Comparison of ENCODE assay signal across 1 cellular context in the genomic region with DNA sequence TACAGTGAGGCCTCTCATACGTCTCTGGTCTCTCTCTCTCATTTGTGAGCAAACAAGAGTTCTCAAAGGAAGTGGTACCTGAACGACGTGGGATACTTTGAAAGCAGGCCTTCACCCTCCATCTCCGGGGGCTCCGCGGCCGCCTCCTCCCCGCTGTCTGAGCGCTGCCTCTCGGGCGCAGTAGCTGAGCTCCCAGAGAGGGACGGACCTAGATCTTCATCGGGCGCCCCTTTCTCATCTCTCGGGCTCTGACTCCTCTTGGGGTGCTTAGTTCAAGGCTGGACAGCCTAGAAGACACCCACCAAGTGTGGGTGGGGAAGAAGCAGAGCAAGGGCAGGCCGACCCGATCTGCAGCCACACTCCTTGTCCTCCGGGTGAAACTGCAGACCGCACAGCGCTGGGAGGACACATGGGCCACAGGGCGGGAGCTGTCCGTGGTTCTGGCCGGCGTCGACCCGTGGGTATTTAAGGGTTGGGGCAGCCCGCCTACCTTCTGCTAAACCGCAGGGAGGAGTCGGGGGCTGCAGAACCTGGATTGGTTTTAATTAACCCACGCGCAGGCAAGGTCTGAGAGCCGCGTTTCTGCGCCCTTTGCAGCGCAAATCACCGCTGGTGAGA.
A peak's percentile ranks its signal among the peaks of the same experiment; 100 is the strongest.
TF ChIP-seq lines count a peak whose summit lies in the region.

No MANE protein-coding gene starts in this region.

TF ChIP-seq in HepG2, 621 proteins besides CTCF, POLR2A, EP300 and RAD21 (continued from another document and continues in another):
- TF ChIP-seq, protein P1, sequence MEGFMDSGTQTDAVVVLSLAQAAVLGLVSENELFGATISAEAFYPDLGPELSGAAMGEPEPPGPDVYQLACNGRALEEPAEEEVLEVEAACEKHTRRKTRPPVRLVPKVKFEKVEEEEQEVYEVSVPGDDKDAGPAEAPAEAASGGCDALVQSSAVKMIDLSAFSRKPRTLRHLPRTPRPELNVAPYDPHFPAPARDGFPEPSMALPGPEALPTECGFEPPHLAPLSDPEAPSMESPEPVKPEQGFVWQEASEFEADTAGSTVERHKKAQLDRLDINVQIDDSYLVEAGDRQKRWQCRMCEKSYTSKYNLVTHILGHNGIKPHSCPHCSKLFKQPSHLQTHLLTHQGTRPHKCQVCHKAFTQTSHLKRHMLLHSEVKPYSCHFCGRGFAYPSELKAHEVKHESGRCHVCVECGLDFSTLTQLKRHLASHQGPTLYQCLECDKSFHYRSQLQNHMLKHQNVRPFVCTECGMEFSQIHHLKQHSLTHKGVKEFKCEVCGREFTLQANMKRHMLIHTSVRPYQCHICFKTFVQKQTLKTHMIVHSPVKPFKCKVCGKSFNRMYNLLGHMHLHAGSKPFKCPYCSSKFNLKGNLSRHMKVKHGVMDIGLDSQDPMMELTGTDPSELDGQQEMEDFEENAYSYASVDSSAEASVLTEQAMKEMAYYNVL (CRISPR knock-in tag; IDR thresholded peaks at IDR 0.05; ENCODE audit: borderline replicate concordance), result no peak
- TF ChIP-seq, protein P2, sequence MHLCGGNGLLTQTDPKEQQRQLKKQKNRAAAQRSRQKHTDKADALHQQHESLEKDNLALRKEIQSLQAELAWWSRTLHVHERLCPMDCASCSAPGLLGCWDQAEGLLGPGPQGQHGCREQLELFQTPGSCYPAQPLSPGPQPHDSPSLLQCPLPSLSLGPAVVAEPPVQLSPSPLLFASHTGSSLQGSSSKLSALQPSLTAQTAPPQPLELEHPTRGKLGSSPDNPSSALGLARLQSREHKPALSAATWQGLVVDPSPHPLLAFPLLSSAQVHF (CRISPR knock-in tag; IDR thresholded peaks at IDR 0.05), result peak; percentile 75; the same call in 1 of the 2 replicates
- TF ChIP-seq, protein P3, sequence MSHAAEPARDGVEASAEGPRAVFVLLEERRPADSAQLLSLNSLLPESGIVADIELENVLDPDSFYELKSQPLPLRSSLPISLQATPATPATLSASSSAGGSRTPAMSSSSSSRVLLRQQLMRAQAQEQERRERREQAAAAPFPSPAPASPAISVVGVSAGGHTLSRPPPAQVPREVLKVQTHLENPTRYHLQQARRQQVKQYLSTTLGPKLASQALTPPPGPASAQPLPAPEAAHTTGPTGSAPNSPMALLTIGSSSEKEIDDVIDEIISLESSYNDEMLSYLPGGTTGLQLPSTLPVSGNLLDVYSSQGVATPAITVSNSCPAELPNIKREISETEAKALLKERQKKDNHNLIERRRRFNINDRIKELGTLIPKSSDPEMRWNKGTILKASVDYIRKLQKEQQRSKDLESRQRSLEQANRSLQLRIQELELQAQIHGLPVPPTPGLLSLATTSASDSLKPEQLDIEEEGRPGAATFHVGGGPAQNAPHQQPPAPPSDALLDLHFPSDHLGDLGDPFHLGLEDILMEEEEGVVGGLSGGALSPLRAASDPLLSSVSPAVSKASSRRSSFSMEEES (CRISPR knock-in tag; IDR thresholded peaks at IDR 0.05), result peak; percentile 87
- no peak for TF ChIP-seq JUNB (CRISPR knock-in tag; IDR thresholded peaks at IDR 0.05; ENCODE audit: borderline replicate concordance)
- no peak for TF ChIP-seq ZSCAN20 (CRISPR knock-in tag; IDR thresholded peaks at IDR 0.05; ENCODE audit: borderline replicate concordance)
- TF ChIP-seq ZNF713 (CRISPR knock-in tag; IDR thresholded peaks at IDR 0.05), result no peak
- TF ChIP-seq, protein P4, sequence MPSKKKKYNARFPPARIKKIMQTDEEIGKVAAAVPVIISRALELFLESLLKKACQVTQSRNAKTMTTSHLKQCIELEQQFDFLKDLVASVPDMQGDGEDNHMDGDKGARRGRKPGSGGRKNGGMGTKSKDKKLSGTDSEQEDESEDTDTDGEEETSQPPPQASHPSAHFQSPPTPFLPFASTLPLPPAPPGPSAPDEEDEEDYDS (CRISPR knock-in tag; IDR thresholded peaks at IDR 0.05), result 0 out of 2 replicates have a peak, but pooled peaks have one; percentile 33
- TF ChIP-seq BORCS8-MEF2B (CRISPR knock-in tag; IDR thresholded peaks at IDR 0.05), result peak; percentile 92
- no peak for TF ChIP-seq CREB1 (IDR thresholded peaks at IDR 0.05)
- no peak for TF ChIP-seq CREB1 (CRISPR knock-in tag; IDR thresholded peaks at IDR 0.05)
- TF ChIP-seq ADNP (CRISPR knock-in tag; IDR thresholded peaks at IDR 0.05), result no peak
- TF ChIP-seq KDM3A (CRISPR knock-in tag; IDR thresholded peaks at IDR 0.05; ENCODE audit: low read depth), result no peak
- TF ChIP-seq MXD4 (CRISPR knock-in tag; IDR thresholded peaks at IDR 0.05), result peak; percentile 94; the same call in 1 of the 2 replicates
- 0 out of 2 replicates have a peak, but pooled peaks have one; percentile 39 for TF ChIP-seq HOXA3 (CRISPR knock-in tag; IDR thresholded peaks at IDR 0.05)
- TF ChIP-seq ZNF232 (CRISPR knock-in tag; IDR thresholded peaks at IDR 0.05; ENCODE audit: borderline replicate concordance), result peak; percentile 87
- no peak for TF ChIP-seq HMGA1 (CRISPR knock-in tag; conservative IDR thresholded peaks at IDR 0.05)
- TF ChIP-seq ZNF562 (CRISPR knock-in tag; IDR thresholded peaks at IDR 0.05; ENCODE audit: borderline replicate concordance), result no peak
- TF ChIP-seq ZNF564 (CRISPR knock-in tag; IDR thresholded peaks at IDR 0.05), result no peak
- no peak for TF ChIP-seq ZNF841 (CRISPR knock-in tag; IDR thresholded peaks at IDR 0.05; ENCODE audit: borderline replicate concordance)
- TF ChIP-seq, protein P5, sequence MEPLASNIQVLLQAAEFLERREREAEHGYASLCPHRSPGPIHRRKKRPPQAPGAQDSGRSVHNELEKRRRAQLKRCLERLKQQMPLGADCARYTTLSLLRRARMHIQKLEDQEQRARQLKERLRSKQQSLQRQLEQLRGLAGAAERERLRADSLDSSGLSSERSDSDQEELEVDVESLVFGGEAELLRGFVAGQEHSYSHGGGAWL (CRISPR knock-in tag; IDR thresholded peaks at IDR 0.05), result peak; percentile 95
- TF ChIP-seq REPIN1 (CRISPR knock-in tag; IDR thresholded peaks at IDR 0.05; ENCODE audit: borderline replicate concordance, low read depth), result 0 out of 2 replicates have a peak, but pooled peaks have one; percentile 24
- TF ChIP-seq, protein P6, sequence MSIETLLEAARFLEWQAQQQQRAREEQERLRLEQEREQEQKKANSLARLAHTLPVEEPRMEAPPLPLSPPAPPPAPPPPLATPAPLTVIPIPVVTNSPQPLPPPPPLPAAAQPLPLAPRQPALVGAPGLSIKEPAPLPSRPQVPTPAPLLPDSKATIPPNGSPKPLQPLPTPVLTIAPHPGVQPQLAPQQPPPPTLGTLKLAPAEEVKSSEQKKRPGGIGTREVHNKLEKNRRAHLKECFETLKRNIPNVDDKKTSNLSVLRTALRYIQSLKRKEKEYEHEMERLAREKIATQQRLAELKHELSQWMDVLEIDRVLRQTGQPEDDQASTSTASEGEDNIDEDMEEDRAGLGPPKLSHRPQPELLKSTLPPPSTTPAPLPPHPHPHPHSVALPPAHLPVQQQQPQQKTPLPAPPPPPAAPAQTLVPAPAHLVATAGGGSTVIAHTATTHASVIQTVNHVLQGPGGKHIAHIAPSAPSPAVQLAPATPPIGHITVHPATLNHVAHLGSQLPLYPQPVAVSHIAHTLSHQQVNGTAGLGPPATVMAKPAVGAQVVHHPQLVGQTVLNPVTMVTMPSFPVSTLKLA (IDR thresholded peaks at IDR 0.05), result no peak
- no peak for TF ChIP-seq SOX5 (CRISPR knock-in tag; IDR thresholded peaks at IDR 0.05; ENCODE audit: borderline replicate concordance)
- TF ChIP-seq ZNF207 (IDR thresholded peaks at IDR 0.05; ENCODE audit: borderline replicate concordance), result no peak
- TF ChIP-seq TSC22D2 (CRISPR knock-in tag; IDR thresholded peaks at IDR 0.05; ENCODE audit: borderline replicate concordance), result peak; percentile 97
- no peak for TF ChIP-seq ZNF382 (CRISPR knock-in tag; IDR thresholded peaks at IDR 0.05; ENCODE audit: borderline replicate concordance)
- TF ChIP-seq ZNF121 (CRISPR knock-in tag; IDR thresholded peaks at IDR 0.05), result no peak
- TF ChIP-seq ASH2L (IDR thresholded peaks at IDR 0.05; ENCODE audit: insufficient read length, low read depth, low read length), result no peak
- no peak for TF ChIP-seq ZNF570 (CRISPR knock-in tag; IDR thresholded peaks at IDR 0.05; ENCODE audit: borderline replicate concordance)
- TF ChIP-seq MEIS1 (CRISPR knock-in tag; IDR thresholded peaks at IDR 0.05; ENCODE audit: borderline replicate concordance), result no peak
- TF ChIP-seq, protein P7, sequence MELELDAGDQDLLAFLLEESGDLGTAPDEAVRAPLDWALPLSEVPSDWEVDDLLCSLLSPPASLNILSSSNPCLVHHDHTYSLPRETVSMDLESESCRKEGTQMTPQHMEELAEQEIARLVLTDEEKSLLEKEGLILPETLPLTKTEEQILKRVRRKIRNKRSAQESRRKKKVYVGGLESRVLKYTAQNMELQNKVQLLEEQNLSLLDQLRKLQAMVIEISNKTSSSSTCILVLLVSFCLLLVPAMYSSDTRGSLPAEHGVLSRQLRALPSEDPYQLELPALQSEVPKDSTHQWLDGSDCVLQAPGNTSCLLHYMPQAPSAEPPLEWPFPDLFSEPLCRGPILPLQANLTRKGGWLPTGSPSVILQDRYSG (CRISPR knock-in tag; IDR thresholded peaks at IDR 0.05), result 0 out of 2 replicates have a peak, but pooled peaks have one; percentile 64
- peak; percentile 74 for TF ChIP-seq KMT2B (CRISPR knock-in tag; IDR thresholded peaks at IDR 0.05)
- TF ChIP-seq ZNF569 (CRISPR knock-in tag; IDR thresholded peaks at IDR 0.05; ENCODE audit: borderline replicate concordance), result no peak
- no peak for TF ChIP-seq ZNF543 (CRISPR knock-in tag; IDR thresholded peaks at IDR 0.05)
- TF ChIP-seq, protein P8, sequence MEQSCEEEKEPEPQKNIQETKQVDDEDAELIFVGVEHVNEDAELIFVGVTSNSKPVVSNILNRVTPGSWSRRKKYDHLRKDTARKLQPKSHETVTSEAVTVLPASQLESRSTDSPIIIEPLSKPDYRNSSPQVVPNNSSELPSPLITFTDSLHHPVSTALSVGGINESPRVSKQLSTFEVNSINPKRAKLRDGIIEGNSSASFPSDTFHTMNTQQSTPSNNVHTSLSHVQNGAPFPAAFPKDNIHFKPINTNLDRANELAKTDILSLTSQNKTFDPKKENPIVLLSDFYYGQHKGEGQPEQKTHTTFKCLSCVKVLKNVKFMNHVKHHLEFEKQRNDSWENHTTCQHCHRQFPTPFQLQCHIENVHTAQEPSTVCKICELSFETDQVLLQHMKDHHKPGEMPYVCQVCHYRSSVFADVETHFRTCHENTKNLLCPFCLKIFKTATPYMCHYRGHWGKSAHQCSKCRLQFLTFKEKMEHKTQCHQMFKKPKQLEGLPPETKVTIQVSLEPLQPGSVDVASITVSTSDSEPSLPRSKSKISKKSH (CRISPR knock-in tag; IDR thresholded peaks at IDR 0.05; ENCODE audit: borderline replicate concordance), result peak; percentile 71; the same call in 1 of the 2 replicates
- no peak for TF ChIP-seq SMAD1 (CRISPR knock-in tag; IDR thresholded peaks at IDR 0.05; ENCODE audit: borderline replicate concordance, low read depth)
- TF ChIP-seq PAWR (CRISPR knock-in tag; IDR thresholded peaks at IDR 0.05; ENCODE audit: borderline replicate concordance), result no peak
- TF ChIP-seq ESRRA (CRISPR knock-in tag; IDR thresholded peaks at IDR 0.05; ENCODE audit: low read depth), result no peak
- TF ChIP-seq ZNF749 (CRISPR knock-in tag; IDR thresholded peaks at IDR 0.05; ENCODE audit: borderline replicate concordance), result peak; percentile 86; the same call in 1 of the 2 replicates
- peak; percentile 57; the same call in 1 of the 2 replicates for TF ChIP-seq ZBTB20 (CRISPR knock-in tag; IDR thresholded peaks at IDR 0.05; ENCODE audit: borderline replicate concordance, low read depth)
- TF ChIP-seq, protein P9, sequence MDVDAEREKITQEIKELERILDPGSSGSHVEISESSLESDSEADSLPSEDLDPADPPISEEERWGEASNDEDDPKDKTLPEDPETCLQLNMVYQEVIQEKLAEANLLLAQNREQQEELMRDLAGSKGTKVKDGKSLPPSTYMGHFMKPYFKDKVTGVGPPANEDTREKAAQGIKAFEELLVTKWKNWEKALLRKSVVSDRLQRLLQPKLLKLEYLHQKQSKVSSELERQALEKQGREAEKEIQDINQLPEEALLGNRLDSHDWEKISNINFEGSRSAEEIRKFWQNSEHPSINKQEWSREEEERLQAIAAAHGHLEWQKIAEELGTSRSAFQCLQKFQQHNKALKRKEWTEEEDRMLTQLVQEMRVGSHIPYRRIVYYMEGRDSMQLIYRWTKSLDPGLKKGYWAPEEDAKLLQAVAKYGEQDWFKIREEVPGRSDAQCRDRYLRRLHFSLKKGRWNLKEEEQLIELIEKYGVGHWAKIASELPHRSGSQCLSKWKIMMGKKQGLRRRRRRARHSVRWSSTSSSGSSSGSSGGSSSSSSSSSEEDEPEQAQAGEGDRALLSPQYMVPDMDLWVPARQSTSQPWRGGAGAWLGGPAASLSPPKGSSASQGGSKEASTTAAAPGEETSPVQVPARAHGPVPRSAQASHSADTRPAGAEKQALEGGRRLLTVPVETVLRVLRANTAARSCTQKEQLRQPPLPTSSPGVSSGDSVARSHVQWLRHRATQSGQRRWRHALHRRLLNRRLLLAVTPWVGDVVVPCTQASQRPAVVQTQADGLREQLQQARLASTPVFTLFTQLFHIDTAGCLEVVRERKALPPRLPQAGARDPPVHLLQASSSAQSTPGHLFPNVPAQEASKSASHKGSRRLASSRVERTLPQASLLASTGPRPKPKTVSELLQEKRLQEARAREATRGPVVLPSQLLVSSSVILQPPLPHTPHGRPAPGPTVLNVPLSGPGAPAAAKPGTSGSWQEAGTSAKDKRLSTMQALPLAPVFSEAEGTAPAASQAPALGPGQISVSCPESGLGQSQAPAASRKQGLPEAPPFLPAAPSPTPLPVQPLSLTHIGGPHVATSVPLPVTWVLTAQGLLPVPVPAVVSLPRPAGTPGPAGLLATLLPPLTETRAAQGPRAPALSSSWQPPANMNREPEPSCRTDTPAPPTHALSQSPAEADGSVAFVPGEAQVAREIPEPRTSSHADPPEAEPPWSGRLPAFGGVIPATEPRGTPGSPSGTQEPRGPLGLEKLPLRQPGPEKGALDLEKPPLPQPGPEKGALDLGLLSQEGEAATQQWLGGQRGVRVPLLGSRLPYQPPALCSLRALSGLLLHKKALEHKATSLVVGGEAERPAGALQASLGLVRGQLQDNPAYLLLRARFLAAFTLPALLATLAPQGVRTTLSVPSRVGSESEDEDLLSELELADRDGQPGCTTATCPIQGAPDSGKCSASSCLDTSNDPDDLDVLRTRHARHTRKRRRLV (CRISPR knock-in tag; IDR thresholded peaks at IDR 0.05), result peak; percentile 42; the same call in 1 of the 2 replicates
- no peak for TF ChIP-seq ARNT2 (CRISPR knock-in tag; IDR thresholded peaks at IDR 0.05; ENCODE audit: low read depth)
- TF ChIP-seq ZNF607 (CRISPR knock-in tag; IDR thresholded peaks at IDR 0.05; ENCODE audit: borderline replicate concordance), result 0 out of 2 replicates have a peak, but pooled peaks have one; percentile 29
- no peak for TF ChIP-seq YEATS4 (CRISPR knock-in tag; IDR thresholded peaks at IDR 0.05; ENCODE audit: borderline replicate concordance)
- TF ChIP-seq, protein P10, sequence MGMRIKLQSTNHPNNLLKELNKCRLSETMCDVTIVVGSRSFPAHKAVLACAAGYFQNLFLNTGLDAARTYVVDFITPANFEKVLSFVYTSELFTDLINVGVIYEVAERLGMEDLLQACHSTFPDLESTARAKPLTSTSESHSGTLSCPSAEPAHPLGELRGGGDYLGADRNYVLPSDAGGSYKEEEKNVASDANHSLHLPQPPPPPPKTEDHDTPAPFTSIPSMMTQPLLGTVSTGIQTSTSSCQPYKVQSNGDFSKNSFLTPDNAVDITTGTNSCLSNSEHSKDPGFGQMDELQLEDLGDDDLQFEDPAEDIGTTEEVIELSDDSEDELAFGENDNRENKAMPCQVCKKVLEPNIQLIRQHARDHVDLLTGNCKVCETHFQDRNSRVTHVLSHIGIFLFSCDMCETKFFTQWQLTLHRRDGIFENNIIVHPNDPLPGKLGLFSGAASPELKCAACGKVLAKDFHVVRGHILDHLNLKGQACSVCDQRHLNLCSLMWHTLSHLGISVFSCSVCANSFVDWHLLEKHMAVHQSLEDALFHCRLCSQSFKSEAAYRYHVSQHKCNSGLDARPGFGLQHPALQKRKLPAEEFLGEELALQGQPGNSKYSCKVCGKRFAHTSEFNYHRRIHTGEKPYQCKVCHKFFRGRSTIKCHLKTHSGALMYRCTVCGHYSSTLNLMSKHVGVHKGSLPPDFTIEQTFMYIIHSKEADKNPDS (CRISPR knock-in tag; IDR thresholded peaks at IDR 0.05), result no peak
- peak; percentile 84; the same call in 1 of the 2 replicates for TF ChIP-seq HES4 (CRISPR knock-in tag; IDR thresholded peaks at IDR 0.05; ENCODE audit: borderline replicate concordance)
